Comparison of ENCODE assay signal across 17 cellular contexts in genomic region chr14:64639340-64639821, GRCh38.
DNase-seq lines count a peak whose midpoint lies in the region; ATAC-seq and TF ChIP-seq lines count a peak whose summit lies in the region.
"Had no signal": no experiment of that assay in that cellular context is flagged by ENCODE, and none has a peak within 500 bp of the region (broad histone marks: within the 10 kb centered on the region; RNA-seq: fewer than 3 reads in every experiment).

No MANE protein-coding gene starts in this region.

- H3K36me3 Mint-ChIP-seq in mesothelial cell of epicardium = peaks cover 2% of the 10 kb centered on the region
- H3K36me3 Mint-ChIP-seq: naive thymus-derived CD4-positive, alpha-beta T cell had no signal

- H3K4me3 Mint-ChIP-seq in mesothelial cell of epicardium = no peak overlapping the region
- H3K4me3 Mint-ChIP-seq: activated T-helper 17 cell treated with anti-CD3 and anti-CD28 coated beads, Interleukin-2, amount 50 U/mL, for 72 hours; naive thymus-derived CD4-positive, alpha-beta T cell; T-helper 2 cell treated with Interferon-gamma antibody and Interleukin-4, amounts not matched to agents 5 μg/mL and 100 μg/mL, for 36 hours had no signal

- H3K4me1 Mint-ChIP-seq in mesothelial cell of epicardium = peaks cover 57% of the 10 kb centered on the region
- H3K4me1 Mint-ChIP-seq: activated T-helper 17 cell treated with anti-CD3 and anti-CD28 coated beads, Interleukin-2, amount 50 U/mL, for 72 hours had no signal

- H3K4me3 ChIP-seq in astrocyte of the spinal cord (ENCODE audit: low read depth, low read length) = no peak overlapping the region
- H3K4me3 ChIP-seq: BLaER1 treated with 17β-estradiol and CSF1 and Interleukin-3, amounts not matched to agents 10 nM and 100 nM; MG63 had no signal

- no peak for TF ChIP-seq CTCF in astrocyte of the spinal cord (IDR thresholded peaks at IDR 0.05; ENCODE audit: low read depth, low read length)
- no peak for TF ChIP-seq CTCF in mesothelial cell of epicardium (IDR thresholded peaks at IDR 0.05; ENCODE audit: unreplicated experiment)

- peaks cover 10% of the 10 kb centered on the region for H3K9me3 Mint-ChIP-seq in mesothelial cell of epicardium
- H3K9me3 Mint-ChIP-seq: activated T-helper 17 cell treated with anti-CD3 and anti-CD28 coated beads, Interleukin-2, amount 50 U/mL, for 72 hours; T-helper 2 cell treated with Interferon-gamma antibody and Interleukin-4, amounts not matched to agents 5 μg/mL and 100 μg/mL, for 36 hours had no signal

- peak; percentile 71 for ATAC-seq in GM18498 (IDR thresholded peaks at IDR 0.05; ENCODE audit: unreplicated experiment)
- peak; percentile 72 for ATAC-seq in HG03175 (IDR thresholded peaks at IDR 0.05; ENCODE audit: unreplicated experiment)
- ATAC-seq: activated T-helper 17 cell treated with anti-CD3 and anti-CD28 coated beads, Interleukin-2, amount 50 U/mL, for 72 hours; foreskin keratinocyte; naive thymus-derived CD4-positive, alpha-beta T cell; Panc1 had no signal

- no peaks in the 10 kb centered on the region for H3K27me3 Mint-ChIP-seq in mesothelial cell of epicardium (ENCODE audit: low read depth)

- in situ Hi-C loops in astrocyte of the spinal cord (cut with HindIII; ENCODE audit: low sequenced_read_pairs) = no loop called here

- DNase-seq in astrocyte of the spinal cord (ENCODE audit: low read depth, low spot score) = peak; percentile 58
- no peak for DNase-seq in mesothelial cell of epicardium (ENCODE audit: low spot score in 2 of 2, unreplicated experiment in 2 of 2)
- DNase-seq in GM19240 (ENCODE audit: insufficient read length, low spot score) = no peak
- no peak for DNase-seq in stimulated activated CD8-positive, alpha-beta memory T cell treated with anti-CD3 and anti-CD28 coated beads, Interleukin-4, amount 100 ng/mL, for 48 hours
- DNase-seq in GM19238 (ENCODE audit: insufficient read length, low spot score) = no peak
- DNase-seq in NCI-H345 (lab: John Stamatoyannopoulos, UW) = no peak
- DNase-seq: aorta; MG63; naive thymus-derived CD4-positive, alpha-beta T cell; NCI-H2227 treated with DMSO at 0.1 percent for 48 hours had no signal

- H3K27ac Mint-ChIP-seq in mesothelial cell of epicardium = peak overlapping the region; percentile 97
- H3K27ac Mint-ChIP-seq: activated T-helper 17 cell treated with anti-CD3 and anti-CD28 coated beads, Interleukin-2, amount 50 U/mL, for 72 hours; naive thymus-derived CD4-positive, alpha-beta T cell; T-helper 2 cell treated with Interferon-gamma antibody and Interleukin-4, amounts not matched to agents 5 μg/mL and 100 μg/mL, for 36 hours had no signal
